In genomic region chr1:96964761-96965160, GRCh38 we compare ENCODE assay signal across 16 cellular contexts.
DNase-seq lines count a peak whose midpoint lies in the region; ATAC-seq and TF ChIP-seq lines count a peak whose summit lies in the region.
"Had no signal": no experiment of that assay in that cellular context is flagged by ENCODE, and none has a peak within 500 bp of the region (broad histone marks: within the 10 kb centered on the region; RNA-seq: fewer than 3 reads in every experiment).

No MANE protein-coding gene starts in this region.

- intact Hi-C loops in right lobe of liver (cut with DNase I): no loop called here

- H3K36me3 ChIP-seq in right lobe of liver (no peaks in the 10 kb centered on the region), WERI-Rb-1 (no peaks in the 10 kb centered on the region)
- H3K36me3 ChIP-seq: BLaER1 had no signal

- ATAC-seq in right lobe of liver: peak; percentile 61 to 79 (median 77)
- ATAC-seq: CD8-positive, alpha-beta T cell; GM23338; HCT116 had no signal

- no peak for TF ChIP-seq POLR2A in right lobe of liver (IDR thresholded peaks at IDR 0.05)

- peak; percentile 61 for DNase-seq in DMS53 (lab: John Stamatoyannopoulos, UW)
- peak in 1 of 3 donors; percentile 30 for DNase-seq in right lobe of liver
- no peak for DNase-seq in mucosa of gallbladder (ENCODE audit: low spot score)
- no peak for DNase-seq in WERI-Rb-1
- DNase-seq in AG08395 (ENCODE audit: low spot score): no peak
- DNase-seq: CD8-positive, alpha-beta T cell; COR-L47; DMS 273 treated with DMSO at 0.1 percent for 48 hours; DMS79; GDM1; HFFc6; KBM-7 had no signal

- 21% methylated on average over 1 of the region's 1 CpG for WGBS in right lobe of liver (ENCODE audit: insufficient coverage, low coverage, low lambda C conversion rate, missing lambda C conversion rate)

- H3K4me3 ChIP-seq in right lobe of liver (no peak overlapping the region), WERI-Rb-1 (ENCODE audit: low read depth, low read length) (no peak overlapping the region)
- H3K4me3 ChIP-seq: BLaER1, GM23338 had no signal

- H3K27me3 ChIP-seq in right lobe of liver (no peaks in the 10 kb centered on the region), WERI-Rb-1 (ENCODE audit: insufficient read depth, low read depth, severe bottlenecking) (no peaks in the 10 kb centered on the region)
- H3K27me3 ChIP-seq: BLaER1 had no signal

- H3K27ac ChIP-seq in VCaP (0 out of 2 replicates have a peak overlapping the region, but pooled peaks have one; percentile 41), right lobe of liver (no peak overlapping the region), WERI-Rb-1 (no peak overlapping the region)
- H3K27ac ChIP-seq: BLaER1 had no signal

- no peak for TF ChIP-seq CTCF in VCaP (conservative IDR thresholded peaks at IDR 0.05)
- no peak for TF ChIP-seq CTCF in right lobe of liver (IDR thresholded peaks at IDR 0.05)
- no peak for TF ChIP-seq CTCF in WERI-Rb-1 (IDR thresholded peaks at IDR 0.05; ENCODE audit: low read depth, low read length)

- no peaks in the 10 kb centered on the region for H3K4me1 ChIP-seq in right lobe of liver
- H3K4me1 ChIP-seq: BLaER1 had no signal

- H3K9me3 ChIP-seq in right lobe of liver (no peaks in the 10 kb centered on the region), WERI-Rb-1 (ENCODE audit: severe bottlenecking) (no peaks in the 10 kb centered on the region)
- H3K9me3 ChIP-seq: BLaER1 had no signal
